Comparison of ENCODE assay signal across 8 cellular contexts in the genomic region with DNA sequence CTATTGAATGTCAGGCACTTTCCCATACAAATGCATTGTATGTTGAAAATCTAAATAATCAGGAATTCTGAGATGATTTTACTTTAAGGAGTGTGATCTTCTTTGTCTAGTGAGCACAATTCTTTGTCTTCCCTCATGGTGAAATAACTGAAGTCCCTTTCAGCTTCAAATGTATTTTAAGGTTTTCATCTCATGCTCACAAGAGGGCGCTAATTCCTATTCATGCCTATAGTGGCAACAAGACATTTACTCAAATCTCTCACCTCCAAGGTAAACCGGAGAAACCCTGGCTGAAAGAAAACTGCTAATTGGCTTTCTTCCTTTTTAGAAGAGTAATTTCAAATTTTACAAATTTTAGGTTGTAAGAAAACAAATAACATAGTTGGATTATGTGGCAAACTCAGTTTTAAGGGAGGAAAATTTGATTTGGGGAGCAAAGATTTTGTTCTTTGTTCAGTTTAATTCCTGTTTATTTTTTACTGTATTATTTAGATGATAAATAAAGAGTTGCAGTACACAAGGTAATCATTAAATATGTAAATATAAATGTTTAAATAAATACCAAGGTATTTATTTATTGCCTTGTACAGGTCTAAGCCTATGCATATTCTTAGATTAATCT.
DNase-seq lines count a peak whose midpoint lies in the region; ATAC-seq and TF ChIP-seq lines count a peak whose summit lies in the region.

No MANE protein-coding gene starts in this region.

- TF ChIP-seq CTCF in fibroblast of pulmonary artery (IDR thresholded peaks at IDR 0.05; ENCODE audit: low read length, missing control alignments), result peak; percentile 71

- H3K4me3 ChIP-seq in fibroblast of pulmonary artery (replicated peaks; ENCODE audit: low read depth, low read length), result no peak overlapping the region

- DNase-seq in Caki2 (ENCODE audit: low read depth) (peak; percentile 4), NCI-H128 (lab: John Stamatoyannopoulos, UW; ENCODE audit: unreplicated experiment) (peak; percentile 54), fibroblast of pulmonary artery (ENCODE audit: low read depth) (peak; percentile 59), pulmonary artery endothelial cell (ENCODE audit: low read depth, low spot score) (peak; percentile 1)

- in situ Hi-C loops in Caki2 (cut with HindIII; ENCODE audit: low pct_unique_long_range_greater_than_20kb, low sequenced_read_pairs), result no loop called here

- ATAC-seq in GM19468 (IDR thresholded peaks at IDR 0.05; ENCODE audit: extremely low read depth, unreplicated experiment), result peak; percentile 46
- ATAC-seq in SK-N-SH treated with all-trans-retinoic acid at 6 μM for 48 hours, result peak; percentile 75
- no peak for ATAC-seq in GM19467 (IDR thresholded peaks at IDR 0.05; ENCODE audit: unreplicated experiment)
- ATAC-seq in GM19452 (IDR thresholded peaks at IDR 0.05; ENCODE audit: unreplicated experiment), result no peak

TF ChIP-seq in SK-N-SH treated with all-trans-retinoic acid at 6 μM for 48 hours, 23 proteins besides CTCF, POLR2A, EP300 and RAD21:
- TF ChIP-seq POU6F1 (CRISPR knock-in tag; IDR thresholded peaks at IDR 0.05; ENCODE audit: borderline replicate concordance, low read depth), result no peak
- no peak for TF ChIP-seq ZNF70 (CRISPR knock-in tag; IDR thresholded peaks at IDR 0.05)
- TF ChIP-seq OSR1 (CRISPR knock-in tag; IDR thresholded peaks at IDR 0.05), result no peak
- no peak for TF ChIP-seq CSDC2 (CRISPR knock-in tag; IDR thresholded peaks at IDR 0.05)

Comparison
In these comparisons a context has a peak if more than half of its experiments do, and no peak if none do; other contexts are left out.
1. DNase-seq: peak in every context shown above with its lines; median percentile 59 in fibroblast of pulmonary artery; 54 in NCI-H128; 4 in Caki2; 1 in pulmonary artery endothelial cell.
2. ATAC-seq: peak in GM19468 (single experiment) and SK-N-SH treated with all-trans-retinoic acid at 6 μM for 48 hours (single experiment); none in GM19467 (single experiment) and GM19452 (single experiment).